Comparison of ENCODE assay signal across 1 cellular context in genomic region chr3:161852744-161853143, GRCh38.
TF ChIP-seq lines count a peak whose summit lies in the region.

No MANE protein-coding gene starts in this region.

TF ChIP-seq in GM12878, 131 proteins besides CTCF, POLR2A, EP300 and RAD21 (continued from another document):
- no peak for TF ChIP-seq ATF3 (IDR thresholded peaks at IDR 0.05; ENCODE audit: borderline replicate concordance, extremely low read depth, low read depth, low read length)
- no peak for TF ChIP-seq HDAC6 (IDR thresholded peaks at IDR 0.05; ENCODE audit: unreplicated experiment)
- TF ChIP-seq BCLAF1 (IDR thresholded peaks at IDR 0.05) = no peak
- TF ChIP-seq IRF5 (IDR thresholded peaks at IDR 0.05; ENCODE audit: borderline replicate concordance) = no peak
- no peak for TF ChIP-seq POU2F2 (IDR thresholded peaks at IDR 0.05; ENCODE audit: borderline replicate concordance, low read depth, low read length)
- no peak for TF ChIP-seq POLR2AphosphoS5 (IDR thresholded peaks at IDR 0.05; ENCODE audit: low read length)
- TF ChIP-seq SKIL (IDR thresholded peaks at IDR 0.05; ENCODE audit: low read depth, poor library complexity, severe bottlenecking) = no peak
TF ChIP-seq in GM12878: peak in this region for 0.
